In the genomic region with DNA sequence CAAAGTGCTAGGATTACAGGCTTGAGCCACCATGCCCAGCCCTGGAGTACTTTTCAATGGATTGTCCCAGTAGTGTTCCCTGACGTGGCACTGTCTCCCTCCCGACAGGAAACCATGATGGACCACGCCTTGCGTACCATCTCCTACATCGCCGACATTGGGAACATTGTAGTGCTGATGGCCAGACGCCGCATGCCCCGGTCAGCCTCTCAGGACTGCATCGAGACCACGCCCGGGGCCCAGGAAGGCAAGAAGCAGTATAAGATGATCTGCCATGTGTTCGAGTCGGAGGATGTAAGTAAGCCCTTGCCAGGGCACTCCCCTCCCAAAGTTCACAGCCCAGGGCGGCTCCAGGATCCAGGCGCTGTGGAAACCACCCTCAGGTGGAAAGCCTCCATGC, we compare ENCODE assay signal across 1 cellular context.
TF ChIP-seq lines count a peak whose summit lies in the region.

No MANE protein-coding gene starts in this region.

TF ChIP-seq in H1, 55 proteins besides CTCF, POLR2A, EP300 and RAD21 (continued from another document):
- TF ChIP-seq, protein P1, sequence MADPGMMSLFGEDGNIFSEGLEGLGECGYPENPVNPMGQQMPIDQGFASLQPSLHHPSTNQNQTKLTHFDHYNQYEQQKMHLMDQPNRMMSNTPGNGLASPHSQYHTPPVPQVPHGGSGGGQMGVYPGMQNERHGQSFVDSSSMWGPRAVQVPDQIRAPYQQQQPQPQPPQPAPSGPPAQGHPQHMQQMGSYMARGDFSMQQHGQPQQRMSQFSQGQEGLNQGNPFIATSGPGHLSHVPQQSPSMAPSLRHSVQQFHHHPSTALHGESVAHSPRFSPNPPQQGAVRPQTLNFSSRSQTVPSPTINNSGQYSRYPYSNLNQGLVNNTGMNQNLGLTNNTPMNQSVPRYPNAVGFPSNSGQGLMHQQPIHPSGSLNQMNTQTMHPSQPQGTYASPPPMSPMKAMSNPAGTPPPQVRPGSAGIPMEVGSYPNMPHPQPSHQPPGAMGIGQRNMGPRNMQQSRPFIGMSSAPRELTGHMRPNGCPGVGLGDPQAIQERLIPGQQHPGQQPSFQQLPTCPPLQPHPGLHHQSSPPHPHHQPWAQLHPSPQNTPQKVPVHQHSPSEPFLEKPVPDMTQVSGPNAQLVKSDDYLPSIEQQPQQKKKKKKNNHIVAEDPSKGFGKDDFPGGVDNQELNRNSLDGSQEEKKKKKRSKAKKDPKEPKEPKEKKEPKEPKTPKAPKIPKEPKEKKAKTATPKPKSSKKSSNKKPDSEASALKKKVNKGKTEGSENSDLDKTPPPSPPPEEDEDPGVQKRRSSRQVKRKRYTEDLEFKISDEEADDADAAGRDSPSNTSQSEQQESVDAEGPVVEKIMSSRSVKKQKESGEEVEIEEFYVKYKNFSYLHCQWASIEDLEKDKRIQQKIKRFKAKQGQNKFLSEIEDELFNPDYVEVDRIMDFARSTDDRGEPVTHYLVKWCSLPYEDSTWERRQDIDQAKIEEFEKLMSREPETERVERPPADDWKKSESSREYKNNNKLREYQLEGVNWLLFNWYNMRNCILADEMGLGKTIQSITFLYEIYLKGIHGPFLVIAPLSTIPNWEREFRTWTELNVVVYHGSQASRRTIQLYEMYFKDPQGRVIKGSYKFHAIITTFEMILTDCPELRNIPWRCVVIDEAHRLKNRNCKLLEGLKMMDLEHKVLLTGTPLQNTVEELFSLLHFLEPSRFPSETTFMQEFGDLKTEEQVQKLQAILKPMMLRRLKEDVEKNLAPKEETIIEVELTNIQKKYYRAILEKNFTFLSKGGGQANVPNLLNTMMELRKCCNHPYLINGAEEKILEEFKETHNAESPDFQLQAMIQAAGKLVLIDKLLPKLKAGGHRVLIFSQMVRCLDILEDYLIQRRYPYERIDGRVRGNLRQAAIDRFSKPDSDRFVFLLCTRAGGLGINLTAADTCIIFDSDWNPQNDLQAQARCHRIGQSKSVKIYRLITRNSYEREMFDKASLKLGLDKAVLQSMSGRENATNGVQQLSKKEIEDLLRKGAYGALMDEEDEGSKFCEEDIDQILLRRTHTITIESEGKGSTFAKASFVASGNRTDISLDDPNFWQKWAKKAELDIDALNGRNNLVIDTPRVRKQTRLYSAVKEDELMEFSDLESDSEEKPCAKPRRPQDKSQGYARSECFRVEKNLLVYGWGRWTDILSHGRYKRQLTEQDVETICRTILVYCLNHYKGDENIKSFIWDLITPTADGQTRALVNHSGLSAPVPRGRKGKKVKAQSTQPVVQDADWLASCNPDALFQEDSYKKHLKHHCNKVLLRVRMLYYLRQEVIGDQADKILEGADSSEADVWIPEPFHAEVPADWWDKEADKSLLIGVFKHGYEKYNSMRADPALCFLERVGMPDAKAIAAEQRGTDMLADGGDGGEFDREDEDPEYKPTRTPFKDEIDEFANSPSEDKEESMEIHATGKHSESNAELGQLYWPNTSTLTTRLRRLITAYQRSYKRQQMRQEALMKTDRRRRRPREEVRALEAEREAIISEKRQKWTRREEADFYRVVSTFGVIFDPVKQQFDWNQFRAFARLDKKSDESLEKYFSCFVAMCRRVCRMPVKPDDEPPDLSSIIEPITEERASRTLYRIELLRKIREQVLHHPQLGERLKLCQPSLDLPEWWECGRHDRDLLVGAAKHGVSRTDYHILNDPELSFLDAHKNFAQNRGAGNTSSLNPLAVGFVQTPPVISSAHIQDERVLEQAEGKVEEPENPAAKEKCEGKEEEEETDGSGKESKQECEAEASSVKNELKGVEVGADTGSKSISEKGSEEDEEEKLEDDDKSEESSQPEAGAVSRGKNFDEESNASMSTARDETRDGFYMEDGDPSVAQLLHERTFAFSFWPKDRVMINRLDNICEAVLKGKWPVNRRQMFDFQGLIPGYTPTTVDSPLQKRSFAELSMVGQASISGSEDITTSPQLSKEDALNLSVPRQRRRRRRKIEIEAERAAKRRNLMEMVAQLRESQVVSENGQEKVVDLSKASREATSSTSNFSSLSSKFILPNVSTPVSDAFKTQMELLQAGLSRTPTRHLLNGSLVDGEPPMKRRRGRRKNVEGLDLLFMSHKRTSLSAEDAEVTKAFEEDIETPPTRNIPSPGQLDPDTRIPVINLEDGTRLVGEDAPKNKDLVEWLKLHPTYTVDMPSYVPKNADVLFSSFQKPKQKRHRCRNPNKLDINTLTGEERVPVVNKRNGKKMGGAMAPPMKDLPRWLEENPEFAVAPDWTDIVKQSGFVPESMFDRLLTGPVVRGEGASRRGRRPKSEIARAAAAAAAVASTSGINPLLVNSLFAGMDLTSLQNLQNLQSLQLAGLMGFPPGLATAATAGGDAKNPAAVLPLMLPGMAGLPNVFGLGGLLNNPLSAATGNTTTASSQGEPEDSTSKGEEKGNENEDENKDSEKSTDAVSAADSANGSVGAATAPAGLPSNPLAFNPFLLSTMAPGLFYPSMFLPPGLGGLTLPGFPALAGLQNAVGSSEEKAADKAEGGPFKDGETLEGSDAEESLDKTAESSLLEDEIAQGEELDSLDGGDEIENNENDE (IDR thresholded peaks at IDR 0.05; ENCODE audit: insufficient replicate concordance, low read length) = no peak
- TF ChIP-seq PHF8 (conservative IDR thresholded peaks at IDR 0.05; ENCODE audit: low read depth, low read length) = no peak
- no peak for TF ChIP-seq BACH1 (IDR thresholded peaks at IDR 0.05; ENCODE audit: low read length)
TF ChIP-seq in H1: peak in this region for 0.
